Comparison of ENCODE assay signal across 24 cellular contexts in genomic region chr5:122885038-122885517, GRCh38.
"Had no signal": no experiment of that assay in that cellular context is flagged by ENCODE, and none has a peak within 500 bp of the region (broad histone marks: within the 10 kb centered on the region; RNA-seq: fewer than 3 reads in every experiment).

No MANE protein-coding gene starts in this region.

- DNase-seq: activated B cell treated with CpG ODN at 0.5 μM for 24 hours; activated CD4-positive, alpha-beta T cell treated with anti-CD3 and anti-CD28 coated beads for 1 hour; activated CD4-positive, alpha-beta T cell treated with anti-CD3 and anti-CD28 coated beads, Interleukin-2, amount 10 ng/mL, durations not matched to agents 24 days and 14 days; activated CD4-positive, alpha-beta T cell treated with anti-CD3 and anti-CD28 coated beads, Interleukin-2, amount 50 U/mL, for 48 hours; activated CD8-positive, alpha-beta memory T cell treated with anti-CD3 and anti-CD28 coated beads, Interleukin-2, amount 10 ng/mL, durations not matched to agents 7 days and 5 days; activated effector memory CD4-positive, alpha-beta T cell treated with Interleukin-2 at 50 U/mL for 16 hours; activated naive CD4-positive, alpha-beta T cell treated with Interleukin-2 at 50 U/mL for 16 hours; activated naive CD8-positive, alpha-beta T cell treated with anti-CD3 and anti-CD28 coated beads, Interleukin-2, amount 50 U/mL, for 24 hours; activated T-cell treated with anti-CD3 and anti-CD28 coated beads, Interleukin-2, amount 50 U/mL, for 24 hours; amniotic stem cell; NCI-H146; NCI-H187 treated with DMSO at 0.1 percent for 48 hours; NCI-H2081 treated with DMSO at 0.1 percent for 48 hours; NCI-H2227 treated with DMSO at 0.1 percent for 48 hours; NCI-H446 treated with DMSO at 0.1 percent for 48 hours; NCI-H526; NCI-H82; SIG-M5; T-helper 17 cell; T-helper 9 cell had no signal

- H3K4me3 Mint-ChIP-seq: activated B cell treated with CpG ODN at 0.5 μM for 24 hours; activated CD4-positive, alpha-beta T cell treated with anti-CD3 and anti-CD28 coated beads, Interleukin-2, amount 10 ng/mL, durations not matched to agents 24 days and 14 days; activated CD8-positive, alpha-beta memory T cell treated with anti-CD3 and anti-CD28 coated beads, Interleukin-2, amount 10 ng/mL, durations not matched to agents 7 days and 5 days; activated naive CD8-positive, alpha-beta T cell treated with anti-CD3 and anti-CD28 coated beads, Interleukin-2, amount 50 U/mL, for 24 hours; activated T-cell treated with anti-CD3 and anti-CD28 coated beads, Interleukin-2, amount 50 U/mL, for 24 hours; activated T-helper 1 cell treated with anti-CD3 and anti-CD28 coated beads, Interleukin-12 subunit alpha, Interleukin-12 subunit beta, Interleukin-2, Interleukin-4 antibody, amounts not matched to agents 30 ng/mL and 10 ng/mL and 1 ng/mL, durations not matched to agents 14 hours and 24 hours and 36 hours; brain; central memory CD8-positive, alpha-beta T cell; T-helper 17 cell had no signal

- H3K9me3 Mint-ChIP-seq: activated CD4-positive, alpha-beta T cell treated with anti-CD3 and anti-CD28 coated beads, Interleukin-2, amount 10 ng/mL, durations not matched to agents 24 days and 14 days; activated naive CD8-positive, alpha-beta T cell treated with anti-CD3 and anti-CD28 coated beads, Interleukin-2, amount 50 U/mL, for 24 hours; activated T-cell treated with anti-CD3 and anti-CD28 coated beads, Interleukin-2, amount 50 U/mL, for 24 hours; activated T-helper 1 cell treated with anti-CD3 and anti-CD28 coated beads, Interleukin-12 subunit alpha, Interleukin-12 subunit beta, Interleukin-2, Interleukin-4 antibody, amounts not matched to agents 30 ng/mL and 10 ng/mL and 1 ng/mL, durations not matched to agents 14 hours and 24 hours and 36 hours; central memory CD8-positive, alpha-beta T cell had no signal

- ATAC-seq: activated CD8-positive, alpha-beta memory T cell treated with anti-CD3 and anti-CD28 coated beads, Interleukin-2, amount 10 ng/mL, durations not matched to agents 7 days and 5 days; activated naive CD4-positive, alpha-beta T cell treated with anti-CD3 and anti-CD28 coated beads, Interleukin-2, amount 50 U/mL, for 72 hours; activated naive CD8-positive, alpha-beta T cell treated with anti-CD3 and anti-CD28 coated beads, Interleukin-2, amount 50 U/mL, for 24 hours; T-helper 17 cell had no signal

- H3K27ac Mint-ChIP-seq: activated B cell treated with CpG ODN at 0.5 μM for 24 hours; activated CD4-positive, alpha-beta T cell treated with anti-CD3 and anti-CD28 coated beads, Interleukin-2, amount 10 ng/mL, durations not matched to agents 24 days and 14 days; activated CD8-positive, alpha-beta memory T cell treated with anti-CD3 and anti-CD28 coated beads, Interleukin-2, amount 10 ng/mL, durations not matched to agents 7 days and 5 days; activated naive CD4-positive, alpha-beta T cell treated with anti-CD3 and anti-CD28 coated beads, Interleukin-2, amount 50 U/mL, for 72 hours; activated naive CD8-positive, alpha-beta T cell treated with anti-CD3 and anti-CD28 coated beads, Interleukin-2, amount 50 U/mL, for 24 hours; activated T-cell treated with anti-CD3 and anti-CD28 coated beads, Interleukin-2, amount 50 U/mL, for 24 hours; activated T-helper 1 cell treated with anti-CD3 and anti-CD28 coated beads, Interleukin-12 subunit alpha, Interleukin-12 subunit beta, Interleukin-2, Interleukin-4 antibody, amounts not matched to agents 30 ng/mL and 10 ng/mL and 1 ng/mL, durations not matched to agents 14 hours and 24 hours and 36 hours; brain had no signal

- H3K4me1 Mint-ChIP-seq: activated B cell treated with CpG ODN at 0.5 μM for 24 hours; central memory CD8-positive, alpha-beta T cell had no signal

- H3K27me3 Mint-ChIP-seq: activated B cell treated with CpG ODN at 0.5 μM for 24 hours; activated CD8-positive, alpha-beta memory T cell treated with anti-CD3 and anti-CD28 coated beads, Interleukin-2, amount 10 ng/mL, durations not matched to agents 7 days and 5 days; activated naive CD8-positive, alpha-beta T cell treated with anti-CD3 and anti-CD28 coated beads, Interleukin-2, amount 50 U/mL, for 24 hours; activated T-cell treated with anti-CD3 and anti-CD28 coated beads, Interleukin-2, amount 50 U/mL, for 24 hours; brain; central memory CD8-positive, alpha-beta T cell; T-helper 17 cell had no signal

- H3K36me3 Mint-ChIP-seq: activated naive CD4-positive, alpha-beta T cell treated with anti-CD3 and anti-CD28 coated beads, Interleukin-2, amount 50 U/mL, for 72 hours had no signal
